In genomic region chr16:65429504-65430149, GRCh38 we compare ENCODE assay signal across 26 cellular contexts.
DNase-seq lines count a peak whose midpoint lies in the region; ATAC-seq, FAIRE-seq and TF ChIP-seq lines count a peak whose summit lies in the region.
"Had no signal": no experiment of that assay in that cellular context is flagged by ENCODE, and none has a peak within 500 bp of the region (broad histone marks: within the 10 kb centered on the region; RNA-seq: fewer than 3 reads in every experiment).

No MANE protein-coding gene starts in this region.

- no peak overlapping the region for H2BK120ac ChIP-seq in H1 (replicated peaks; ENCODE audit: low read depth, low read length)

- H2AK5ac ChIP-seq in H1 (ENCODE audit: low read depth, low read length) = no peak overlapping the region

- H3K4me2 ChIP-seq in GM23338 (peak overlapping the region; percentile 17; the same call in 1 of the 2 replicates), H1 (ENCODE audit: insufficient read depth in 1 of 2, low read depth in 2 of 2, low read length in 2 of 2) (peak overlapping the region; percentile 19 to 48; a peak in 1 of 4 replicates)

- no peak overlapping the region for H4K5ac ChIP-seq in H1 (ENCODE audit: insufficient read length, low read depth, low read length)

- H4K8ac ChIP-seq in H1 (ENCODE audit: extremely low read depth, insufficient read depth, low read length) = no peak overlapping the region

- TF ChIP-seq POLR2A in H1 (IDR thresholded peaks at IDR 0.05; ENCODE audit: control extremely low read depth in 1 of 2, low read depth in 2 of 2, low read length in 2 of 2) = no peak

- no peaks in the 10 kb centered on the region for H3K9me2 ChIP-seq in GM23338 (ENCODE audit: insufficient read depth)

- peaks cover 3% of the 10 kb centered on the region; the same call in 2 of the 3 replicates for H3K9me3 Mint-ChIP-seq in GM23338

- H3K4me1 Mint-ChIP-seq in GM23338 = peaks cover 14% of the 10 kb centered on the region; the same call in 2 of the 3 replicates
- H3K4me1 Mint-ChIP-seq: B cell had no signal

- no peak overlapping the region for H2BK20ac ChIP-seq in H1 (ENCODE audit: low read length)

- no peaks in the 10 kb centered on the region for H3K79me2 ChIP-seq in GM23338 (replicated peaks; ENCODE audit: insufficient read depth)
- H3K79me2 ChIP-seq in H1 (ENCODE audit: control insufficient read depth in 1 of 2, insufficient read depth in 2 of 2, low read length in 2 of 2) = no peaks in the 10 kb centered on the region

- H3K9ac ChIP-seq in HUES48 (ENCODE audit: low read depth, low read length) = no peak overlapping the region
- no peak overlapping the region for H3K9ac ChIP-seq in H1 (replicated peaks in 1 of 4; ENCODE audit: extremely low read depth in 1 of 4, low read depth in 3 of 4, low read length in 3 of 4)

- H4K91ac ChIP-seq in H1 (replicated peaks; ENCODE audit: insufficient read length, low read length) = no peak overlapping the region

- no peak overlapping the region for H3K56ac ChIP-seq in H1 (replicated peaks; ENCODE audit: insufficient read length, low read depth, low read length)

- POLR2A ChIA-PET in H1 (lab: Charles Lee; ENCODE audit: partially characterized antibody) = interaction anchor here (0.9 to 1.2 kb wide), 2 partner anchors 16 to 20 kb away, joined by 3 read pairs; no protein-coding TSS in a partner anchor

- no peaks in the 10 kb centered on the region for H3K9me3 ChIP-seq in HUES48 (ENCODE audit: control insufficient read depth, insufficient read depth, low read length)
- H3K9me3 ChIP-seq in H1 (ENCODE audit: insufficient read depth in 2 of 2, low read depth in 1 of 2, low read length in 1 of 2) = no peaks in the 10 kb centered on the region

- no peak for TF ChIP-seq RAD21 in H1 (IDR thresholded peaks at IDR 0.05 in 1 of 2, conservative IDR thresholded peaks at IDR 0.05 in 1 of 2; ENCODE audit: low read depth in 2 of 2, low read length in 2 of 2)

- no peak overlapping the region for H3K14ac ChIP-seq in H1 (ENCODE audit: insufficient read length)

- FAIRE-seq in H1 (lab: Jason Lieb, UNC) = no peak
- FAIRE-seq: GM12891 had no signal

- no peak overlapping the region; the same call in 2 of the 3 replicates for H3K4me3 Mint-ChIP-seq in GM23338
- H3K4me3 Mint-ChIP-seq: B cell; CD8-positive, alpha-beta T cell had no signal

- TF ChIP-seq CTCF in GM23338 (conservative IDR thresholded peaks at IDR 0.05; ENCODE audit: low read depth in 2 of 2) (0 out of 4 replicates have a peak, but pooled peaks of 1 of the 2 experiments have one; percentile 18), H1 (IDR thresholded peaks at IDR 0.05; ENCODE audit: control extremely low read depth in 1 of 3, insufficient read depth in 1 of 3, low read depth in 1 of 3, low read length in 3 of 3) (peak in 1 of 3 experiments; percentile 37; a peak in 1 of 4 replicates)

- ATAC-seq in GM23338 = peak; percentile 87
- ATAC-seq: CD8-positive, alpha-beta T cell; PC-3 had no signal

- no peaks in the 10 kb centered on the region for H3F3A ChIP-seq in GM23338 (replicated peaks; ENCODE audit: low read depth)

- no peak overlapping the region; the same call in 1 of the 2 replicates for H3K27ac Mint-ChIP-seq in GM23338
- H3K27ac Mint-ChIP-seq: B cell; CD8-positive, alpha-beta T cell had no signal

- peaks cover 6% of the 10 kb centered on the region for H3K27me3 Mint-ChIP-seq in GM23338 (ENCODE audit: insufficient read depth, low read depth, poor library complexity)
- H3K27me3 Mint-ChIP-seq: B cell had no signal

- H3K36me3 ChIP-seq in GM23338 (ENCODE audit: insufficient read depth) (no peaks in the 10 kb centered on the region), HUES48 (ENCODE audit: control insufficient read depth, insufficient read depth, low read length) (no peaks in the 10 kb centered on the region), H1 (ENCODE audit: control insufficient read depth in 2 of 4, insufficient read depth in 4 of 4, low read length in 3 of 4) (no peaks in the 10 kb centered on the region)

- CTCF ChIA-PET in H1 (lab: Charles Lee; ENCODE audit: partially characterized antibody) = interaction anchor here (0.7 to 2.1 kb wide), 11 partner anchors 10 to 237 kb away, joined by 3 to 10 read pairs (median 3); no protein-coding TSS in a partner anchor

- H3K23ac ChIP-seq in H1 (ENCODE audit: insufficient read length) = no peak overlapping the region

- no peaks in the 10 kb centered on the region for H3K79me1 ChIP-seq in H1 (ENCODE audit: low read depth, low read length)

- 0 out of 2 replicates have a peak overlapping the region, but pooled peaks have one; percentile 26 for H2BK5ac ChIP-seq in H1 (ENCODE audit: low read depth, low read length)

- H3K4me1 ChIP-seq in GM23338 (ENCODE audit: insufficient read depth) = peaks cover 16% of the 10 kb centered on the region
- H3K4me1 ChIP-seq in HUES48 (ENCODE audit: control insufficient read depth, insufficient read depth, low read length) = peaks cover 24% of the 10 kb centered on the region
- peaks cover 0 to 7% (median 4%) of the 10 kb centered on the region in 4 experiments; a peak in 3 of 7 replicates for H3K4me1 ChIP-seq in H1 (replicated peaks in 1 of 4; ENCODE audit: control insufficient read depth in 3 of 4, insufficient read depth in 4 of 4, low read length in 3 of 4)

- H3K36me3 Mint-ChIP-seq in GM23338 (ENCODE audit: low read depth) = no peaks in the 10 kb centered on the region
- H3K36me3 Mint-ChIP-seq: CD8-positive, alpha-beta T cell had no signal

- H3K27ac ChIP-seq in GM23338 (ENCODE audit: low read depth) (no peak overlapping the region; the same call in 1 of the 2 replicates), HUES48 (ENCODE audit: low read depth, low read length) (peak overlapping the region; percentile 4), H1 (ENCODE audit: low read depth, low read length) (no peak overlapping the region)
- H3K27ac ChIP-seq: C4-2B, HL-60 had no signal

- H2BK12ac ChIP-seq in H1 (ENCODE audit: low read depth, low read length) = peak overlapping the region; percentile 10; the same call in 1 of the 2 replicates

- no peak overlapping the region for H2AFZ ChIP-seq in GM23338
- H2AFZ ChIP-seq in H1 (ENCODE audit: low read length) = peak overlapping the region; percentile 8; the same call in 1 of the 2 replicates

- H3K23me2 ChIP-seq in H1 (ENCODE audit: low read depth, low read length) = no peaks in the 10 kb centered on the region

- no peak overlapping the region for H3K4ac ChIP-seq in H1 (replicated peaks; ENCODE audit: insufficient read length, low read depth, low read length)

- H3K27me3 ChIP-seq in GM23338 (ENCODE audit: insufficient read depth) (no peaks in the 10 kb centered on the region), HUES48 (ENCODE audit: control insufficient read depth, insufficient read depth, low read length) (no peaks in the 10 kb centered on the region), H1 (replicated peaks in 1 of 4; ENCODE audit: control insufficient read depth in 3 of 4, extremely low read depth in 1 of 4, insufficient read depth in 3 of 4, low read length in 3 of 4) (no peaks in the 10 kb centered on the region; a peak in 1 of 7 replicates)

- no peak overlapping the region for H2BK15ac ChIP-seq in H1 (ENCODE audit: low read length)

- TF ChIP-seq EP300 in H1 (IDR thresholded peaks at IDR 0.05; ENCODE audit: borderline replicate concordance in 1 of 2, low read depth in 2 of 2, low read length in 2 of 2) = no peak

- H3K18ac ChIP-seq in H1 (ENCODE audit: extremely low read depth, low read length) = no peak overlapping the region

- DNase-seq in GM23338 (ENCODE audit: low spot score) (peak; percentile 31), H1 (ENCODE audit: low read depth in 1 of 2, low spot score in 2 of 2) (peak in 1 of 2 experiments; percentile 44), iPS-NIHi7 (ENCODE audit: extremely low spot score) (peak; percentile 30), AML-193 (lab: John Stamatoyannopoulos, UW) (no peak), NCI-H128 (lab: John Stamatoyannopoulos, UW; ENCODE audit: unreplicated experiment) (no peak), amygdala (lab: John Stamatoyannopoulos, UW) (no peak)
- DNase-seq: CD8-positive, alpha-beta T cell; DMS 273 treated with DMSO at 0.1 percent for 48 hours; DMS79; EL; GF-D8; H7; NCI-H1105; NCI-H146; NCI-H1930; NCI-H2107; NCI-H446 treated with DMSO at 0.1 percent for 48 hours; NCI-H69; NK-92 treated with Interleukin-12 subunit alpha and Interleukin-12 subunit beta, amount 100 ng/mL, for 24 hours; PC-3; T-helper 2 cell had no signal

- H3K4me3 ChIP-seq in GM23338 (no peak overlapping the region), HUES48 (ENCODE audit: low read depth, low read length) (no peak overlapping the region), H1 (ENCODE audit: extremely low read depth in 1 of 4, insufficient read depth in 2 of 4, low read depth in 3 of 4, low read length in 4 of 4) (peak overlapping the region in 1 of 4 experiments; percentile 2; a peak in 1 of 8 replicates)

- WGBS in H1 (ENCODE audit: extremely low coverage in 1 of 2, insufficient coverage in 1 of 2, insufficient read length in 1 of 2, insufficient replicate concordance in 2 of 2, low coverage in 1 of 2, low lambda C conversion rate in 2 of 2, missing lambda C conversion rate in 1 of 2), 2 experiments = 80% methylated on average over 10 of the region's 10 CpGs; no CpG with 5 or more reads in 1 of the 2 experiments

- H4K20me1 ChIP-seq in GM23338 (replicated peaks; ENCODE audit: insufficient read depth) (no peaks in the 10 kb centered on the region), H1 (replicated peaks in 1 of 2; ENCODE audit: control insufficient read depth in 1 of 2, insufficient read depth in 2 of 2, low read length in 2 of 2) (no peaks in the 10 kb centered on the region)

TF ChIP-seq in GM23338, 12 proteins besides CTCF, POLR2A, EP300 and RAD21 (continues in another document):
- TF ChIP-seq JUNB (IDR thresholded peaks at IDR 0.05; ENCODE audit: unreplicated experiment) (no peak), CREB1 (CRISPR knock-in tag; IDR thresholded peaks at IDR 0.05; ENCODE audit: low read depth) (no peak)

TF ChIP-seq in H1, 55 proteins besides CTCF, POLR2A, EP300 and RAD21:
- TF ChIP-seq SIN3A (conservative IDR thresholded peaks at IDR 0.05 in 1 of 2, IDR thresholded peaks at IDR 0.05 in 1 of 2; ENCODE audit: low read depth in 1 of 2, low read length in 2 of 2) (no peak), YY1 (IDR thresholded peaks at IDR 0.05; ENCODE audit: low read depth, low read length) (peak; percentile 52; the same call in 1 of the 2 replicates), PHF8 (conservative IDR thresholded peaks at IDR 0.05; ENCODE audit: low read depth, low read length) (no peak)

Comparison
In these comparisons a context has a peak if more than half of its experiments do, and no peak if none do; other contexts are left out.
1. DNase-seq: peak in GM23338 (single experiment) and iPS-NIHi7 (single experiment); none in AML-193 (0 of 2), NCI-H128 (single experiment) and amygdala (0 of 56).